ENCODE assay signal across 41 cellular contexts in the genomic region with DNA sequence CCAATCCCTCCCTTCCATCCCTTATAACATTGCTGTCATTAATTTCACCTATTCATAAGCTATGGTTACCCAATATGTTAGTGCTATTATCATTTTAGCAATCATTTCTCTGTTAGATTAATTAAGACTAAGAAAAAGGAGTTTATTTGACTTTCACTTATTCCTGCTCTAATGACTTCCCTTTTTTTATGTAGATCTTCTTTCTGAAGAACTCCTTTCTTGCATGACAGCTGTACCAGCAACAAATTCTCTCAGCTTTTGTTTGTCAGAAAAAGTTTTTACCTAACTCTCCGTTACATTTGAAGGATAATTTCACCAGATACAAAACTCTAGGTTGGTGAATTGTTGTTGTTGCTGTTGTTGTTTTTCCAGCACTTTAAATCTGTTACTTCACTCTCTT. TPM values are rescaled to one million over a fixed set of nuclear protein-coding genes. Genes with fewer than 3 reads are reported as not detected.
"Had no signal": no experiment of that assay in that cellular context is flagged by ENCODE, and none has a peak within 500 bp of the region (broad histone marks: within the 10 kb centered on the region; RNA-seq: fewer than 3 reads in every experiment).

No MANE protein-coding gene starts in this region.

- ATAC-seq: activated CD4-positive, alpha-beta T cell treated with anti-CD3 and anti-CD28 coated beads for 36 hours; activated CD8-positive, alpha-beta memory T cell treated with anti-CD3 and anti-CD28 coated beads, Interleukin-2, amount 10 ng/mL, durations not matched to agents 7 days and 5 days; activated CD8-positive, alpha-beta T cell treated with anti-CD3 and anti-CD28 coated beads, Interleukin-2, amount 10 ng/mL, durations not matched to agents 7 days and 5 days; activated naive CD8-positive, alpha-beta T cell treated with anti-CD3 and anti-CD28 coated beads, Interleukin-2, amount 50 U/mL, for 24 hours; body of pancreas; effector memory CD8-positive, alpha-beta T cell; gastroesophageal sphincter; T-helper 17 cell had no signal

- H3K4me1 Mint-ChIP-seq: activated B cell treated with CpG ODN at 0.5 μM for 24 hours; activated CD4-positive, alpha-beta T cell treated with anti-CD3 and anti-CD28 coated beads for 36 hours; activated CD4-positive, alpha-beta T cell treated with anti-CD3 and anti-CD28 coated beads, Interleukin-2, amount 10 ng/mL, durations not matched to agents 24 days and 14 days; activated CD8-positive, alpha-beta memory T cell treated with anti-CD3 and anti-CD28 coated beads, Interleukin-2, amount 10 ng/mL, durations not matched to agents 7 days and 5 days; activated naive CD4-positive, alpha-beta T cell treated with anti-CD3 and anti-CD28 coated beads, Interleukin-2, amount 50 U/mL, for 24 hours; activated naive CD8-positive, alpha-beta T cell treated with anti-CD3 and anti-CD28 coated beads for 36 hours; activated naive CD8-positive, alpha-beta T cell treated with anti-CD3 and anti-CD28 coated beads, Interleukin-2, amount 50 U/mL, for 24 hours; T-helper 17 cell had no signal

- H3K27ac Mint-ChIP-seq: activated B cell treated with CpG ODN at 0.5 μM for 24 hours; activated CD4-positive, alpha-beta memory T cell treated with anti-CD3 and anti-CD28 coated beads for 36 hours; activated CD4-positive, alpha-beta T cell treated with anti-CD3 and anti-CD28 coated beads for 36 hours; activated CD4-positive, alpha-beta T cell treated with anti-CD3 and anti-CD28 coated beads, Interleukin-2, amount 10 ng/mL, durations not matched to agents 24 days and 14 days; activated CD8-positive, alpha-beta memory T cell treated with anti-CD3 and anti-CD28 coated beads, Interleukin-2, amount 10 ng/mL, durations not matched to agents 7 days and 5 days; activated CD8-positive, alpha-beta T cell treated with anti-CD3 and anti-CD28 coated beads, Interleukin-2, amount 10 ng/mL, durations not matched to agents 7 days and 5 days; activated naive CD4-positive, alpha-beta T cell treated with anti-CD3 and anti-CD28 coated beads for 36 hours; activated naive CD4-positive, alpha-beta T cell treated with anti-CD3 and anti-CD28 coated beads, Interleukin-2, amount 50 U/mL, for 24 hours; activated naive CD8-positive, alpha-beta T cell treated with anti-CD3 and anti-CD28 coated beads for 36 hours; activated naive CD8-positive, alpha-beta T cell treated with anti-CD3 and anti-CD28 coated beads, Interleukin-2, amount 50 U/mL, for 24 hours; activated T-helper 1 cell treated with anti-CD3 and anti-CD28 coated beads, Interleukin-12 subunit alpha, Interleukin-12 subunit beta, Interleukin-2, Interleukin-4 antibody, amounts not matched to agents 30 ng/mL and 10 ng/mL and 1 ng/mL, durations not matched to agents 14 hours and 24 hours and 36 hours; activated T-helper 2 cell treated with anti-CD3 and anti-CD28 coated beads, Interferon-gamma antibody, Interleukin-2, Interleukin-4, amounts not matched to agents 10 μg/mL and 5 μg/mL and 100 μg/mL, durations not matched to agents 14 hours and 24 hours and 36 hours; effector memory CD8-positive, alpha-beta T cell; T-helper 17 cell; T-helper 2 cell treated with Interferon-gamma antibody and Interleukin-4, amounts not matched to agents 5 μg/mL and 100 μg/mL, for 36 hours had no signal

- H3K4me3 Mint-ChIP-seq: activated B cell treated with CpG ODN at 0.5 μM for 24 hours; activated CD4-positive, alpha-beta memory T cell treated with anti-CD3 and anti-CD28 coated beads for 36 hours; activated CD4-positive, alpha-beta T cell treated with anti-CD3 and anti-CD28 coated beads for 36 hours; activated CD4-positive, alpha-beta T cell treated with anti-CD3 and anti-CD28 coated beads, Interleukin-2, amount 10 ng/mL, durations not matched to agents 24 days and 14 days; activated CD8-positive, alpha-beta memory T cell treated with anti-CD3 and anti-CD28 coated beads, Interleukin-2, amount 10 ng/mL, durations not matched to agents 7 days and 5 days; activated CD8-positive, alpha-beta T cell treated with anti-CD3 and anti-CD28 coated beads, Interleukin-2, amount 10 ng/mL, durations not matched to agents 7 days and 5 days; activated naive CD4-positive, alpha-beta T cell treated with anti-CD3 and anti-CD28 coated beads for 36 hours; activated naive CD4-positive, alpha-beta T cell treated with anti-CD3 and anti-CD28 coated beads, Interleukin-2, amount 50 U/mL, for 24 hours; activated naive CD8-positive, alpha-beta T cell treated with anti-CD3 and anti-CD28 coated beads for 36 hours; activated naive CD8-positive, alpha-beta T cell treated with anti-CD3 and anti-CD28 coated beads, Interleukin-2, amount 50 U/mL, for 24 hours; activated T-helper 1 cell treated with anti-CD3 and anti-CD28 coated beads, Interleukin-12 subunit alpha, Interleukin-12 subunit beta, Interleukin-2, Interleukin-4 antibody, amounts not matched to agents 30 ng/mL and 10 ng/mL and 1 ng/mL, durations not matched to agents 14 hours and 24 hours and 36 hours; effector memory CD8-positive, alpha-beta T cell; T-helper 17 cell; T-helper 2 cell treated with Interferon-gamma antibody and Interleukin-4, amounts not matched to agents 5 μg/mL and 100 μg/mL, for 36 hours had no signal

- H3K36me3 Mint-ChIP-seq: activated CD4-positive, alpha-beta memory T cell treated with anti-CD3 and anti-CD28 coated beads for 36 hours; activated CD8-positive, alpha-beta memory T cell treated with anti-CD3 and anti-CD28 coated beads, Interleukin-2, amount 10 ng/mL, durations not matched to agents 7 days and 5 days; activated naive CD4-positive, alpha-beta T cell treated with anti-CD3 and anti-CD28 coated beads, Interleukin-2, amount 50 U/mL, for 24 hours; activated naive CD8-positive, alpha-beta T cell treated with anti-CD3 and anti-CD28 coated beads for 36 hours had no signal

- DNase-seq: activated B cell treated with CpG ODN at 0.5 μM for 24 hours; activated CD4-positive, alpha-beta memory T cell treated with anti-CD3 and anti-CD28 coated beads for 36 hours; activated CD4-positive, alpha-beta T cell treated with anti-CD3 and anti-CD28 coated beads for 36 hours; activated CD4-positive, alpha-beta T cell treated with anti-CD3 and anti-CD28 coated beads, Interleukin-2, amount 10 ng/mL, durations not matched to agents 24 days and 14 days; activated CD4-positive, CD25-positive, alpha-beta regulatory T cell treated with anti-CD3 and anti-CD28 coated beads, Interleukin-2, amount 50 U/mL, for 72 hours; activated CD8-positive, alpha-beta memory T cell treated with anti-CD3 and anti-CD28 coated beads, Interleukin-2, amount 10 ng/mL, durations not matched to agents 7 days and 5 days; activated CD8-positive, alpha-beta memory T cell treated with anti-CD3 and anti-CD28 coated beads, Interleukin-2, amount 50 U/mL, for 4 hours; activated CD8-positive, alpha-beta T cell treated with anti-CD3 and anti-CD28 coated beads, Interleukin-2, amount 10 ng/mL, durations not matched to agents 7 days and 5 days; activated effector memory CD4-positive, alpha-beta T cell treated with anti-CD3 and anti-CD28 coated beads, Interleukin-2, amount 50 U/mL, for 16 hours; activated naive CD4-positive, alpha-beta T cell treated with anti-CD3 and anti-CD28 coated beads for 36 hours; activated naive CD8-positive, alpha-beta T cell treated with anti-CD3 and anti-CD28 coated beads for 36 hours; activated naive CD8-positive, alpha-beta T cell treated with anti-CD3 and anti-CD28 coated beads, Interleukin-2, amount 50 U/mL, for 24 hours; activated T-cell treated with anti-CD3 and anti-CD28 coated beads, Interleukin-2, amount 50 U/mL, for 1 hour; activated T-cell treated with anti-CD3 and anti-CD28 coated beads, Interleukin-2, amount 50 U/mL, for 48 hours; adrenal gland; amygdala; aorta; body of pancreas; caudate nucleus; cortex of kidney; dermis blood vessel endothelial cell; effector CD4-positive, alpha-beta T cell; effector memory CD8-positive, alpha-beta T cell; esophagus squamous epithelium; foreskin melanocyte; heart right ventricle; T-helper 1 cell; T-helper 17 cell; T1000; WERI-Rb-1 had no signal

- H3K9me3 Mint-ChIP-seq: activated B cell treated with CpG ODN at 0.5 μM for 24 hours; activated CD4-positive, alpha-beta memory T cell treated with anti-CD3 and anti-CD28 coated beads for 36 hours; activated CD4-positive, alpha-beta T cell treated with anti-CD3 and anti-CD28 coated beads, Interleukin-2, amount 10 ng/mL, durations not matched to agents 24 days and 14 days; activated naive CD4-positive, alpha-beta T cell treated with anti-CD3 and anti-CD28 coated beads for 36 hours; activated naive CD4-positive, alpha-beta T cell treated with anti-CD3 and anti-CD28 coated beads, Interleukin-2, amount 50 U/mL, for 24 hours; activated naive CD8-positive, alpha-beta T cell treated with anti-CD3 and anti-CD28 coated beads for 36 hours; activated naive CD8-positive, alpha-beta T cell treated with anti-CD3 and anti-CD28 coated beads, Interleukin-2, amount 50 U/mL, for 24 hours; activated T-helper 1 cell treated with anti-CD3 and anti-CD28 coated beads, Interleukin-12 subunit alpha, Interleukin-12 subunit beta, Interleukin-2, Interleukin-4 antibody, amounts not matched to agents 30 ng/mL and 10 ng/mL and 1 ng/mL, durations not matched to agents 14 hours and 24 hours and 36 hours; activated T-helper 2 cell treated with anti-CD3 and anti-CD28 coated beads, Interferon-gamma antibody, Interleukin-2, Interleukin-4, amounts not matched to agents 10 μg/mL and 5 μg/mL and 100 μg/mL, durations not matched to agents 14 hours and 24 hours and 36 hours; T-helper 2 cell treated with Interferon-gamma antibody and Interleukin-4, amounts not matched to agents 5 μg/mL and 100 μg/mL, for 36 hours had no signal

RNA-seq across cellular contexts. Expression of gene OR8B8, which starts 28.6 kb away (rescaled TPM):
- total RNA-seq: activated B cell treated with CpG ODN at 0.5 μM for 24 hours; activated CD4-positive, alpha-beta memory T cell treated with anti-CD3 and anti-CD28 coated beads for 36 hours; activated CD4-positive, alpha-beta T cell treated with anti-CD3 and anti-CD28 coated beads for 36 hours; activated CD4-positive, alpha-beta T cell treated with anti-CD3 and anti-CD28 coated beads, Interleukin-2, amount 10 ng/mL, durations not matched to agents 24 days and 14 days; activated CD8-positive, alpha-beta memory T cell treated with anti-CD3 and anti-CD28 coated beads for 36 hours; activated CD8-positive, alpha-beta memory T cell treated with anti-CD3 and anti-CD28 coated beads, Interleukin-2, amount 10 ng/mL, durations not matched to agents 7 days and 5 days; activated CD8-positive, alpha-beta T cell treated with anti-CD3 and anti-CD28 coated beads, Interleukin-2, amount 10 ng/mL, durations not matched to agents 7 days and 5 days; activated naive CD4-positive, alpha-beta T cell treated with anti-CD3 and anti-CD28 coated beads for 36 hours; activated naive CD8-positive, alpha-beta T cell treated with anti-CD3 and anti-CD28 coated beads for 36 hours; activated T-helper 1 cell treated with anti-CD3 and anti-CD28 coated beads, Interleukin-12 subunit alpha, Interleukin-12 subunit beta, Interleukin-2, Interleukin-4 antibody, amounts not matched to agents 30 ng/mL and 10 ng/mL and 1 ng/mL, durations not matched to agents 14 hours and 24 hours and 36 hours; activated T-helper 2 cell treated with anti-CD3 and anti-CD28 coated beads, Interferon-gamma antibody, Interleukin-2, Interleukin-4, amounts not matched to agents 10 μg/mL and 5 μg/mL and 100 μg/mL, durations not matched to agents 14 hours and 24 hours and 36 hours; adrenal gland; aorta; body of pancreas; chondrocyte; dermis blood vessel endothelial cell; endothelial cell of umbilical vein; esophagus squamous epithelium; fibroblast of lung; fibroblast of villous mesenchyme; gastroesophageal sphincter; glomerular endothelial cell; heart right ventricle; T-helper 17 cell had no signal

RNA-seq across cellular contexts. Expression of gene OR8B4, which starts 49.4 kb away (rescaled TPM):
- total RNA-seq: activated B cell treated with CpG ODN at 0.5 μM for 24 hours; activated CD4-positive, alpha-beta memory T cell treated with anti-CD3 and anti-CD28 coated beads for 36 hours; activated CD4-positive, alpha-beta T cell treated with anti-CD3 and anti-CD28 coated beads for 36 hours; activated CD4-positive, alpha-beta T cell treated with anti-CD3 and anti-CD28 coated beads, Interleukin-2, amount 10 ng/mL, durations not matched to agents 24 days and 14 days; activated CD8-positive, alpha-beta memory T cell treated with anti-CD3 and anti-CD28 coated beads for 36 hours; activated CD8-positive, alpha-beta memory T cell treated with anti-CD3 and anti-CD28 coated beads, Interleukin-2, amount 10 ng/mL, durations not matched to agents 7 days and 5 days; activated CD8-positive, alpha-beta T cell treated with anti-CD3 and anti-CD28 coated beads, Interleukin-2, amount 10 ng/mL, durations not matched to agents 7 days and 5 days; activated naive CD4-positive, alpha-beta T cell treated with anti-CD3 and anti-CD28 coated beads for 36 hours; activated naive CD8-positive, alpha-beta T cell treated with anti-CD3 and anti-CD28 coated beads for 36 hours; activated T-helper 1 cell treated with anti-CD3 and anti-CD28 coated beads, Interleukin-12 subunit alpha, Interleukin-12 subunit beta, Interleukin-2, Interleukin-4 antibody, amounts not matched to agents 30 ng/mL and 10 ng/mL and 1 ng/mL, durations not matched to agents 14 hours and 24 hours and 36 hours; activated T-helper 2 cell treated with anti-CD3 and anti-CD28 coated beads, Interferon-gamma antibody, Interleukin-2, Interleukin-4, amounts not matched to agents 10 μg/mL and 5 μg/mL and 100 μg/mL, durations not matched to agents 14 hours and 24 hours and 36 hours; adrenal gland; aorta; body of pancreas; chondrocyte; dermis blood vessel endothelial cell; endothelial cell of umbilical vein; esophagus squamous epithelium; fibroblast of lung; fibroblast of villous mesenchyme; gastroesophageal sphincter; glomerular endothelial cell; heart right ventricle; T-helper 17 cell had no signal
